13 cellular contexts compared by ENCODE assay signal in the genomic region with DNA sequence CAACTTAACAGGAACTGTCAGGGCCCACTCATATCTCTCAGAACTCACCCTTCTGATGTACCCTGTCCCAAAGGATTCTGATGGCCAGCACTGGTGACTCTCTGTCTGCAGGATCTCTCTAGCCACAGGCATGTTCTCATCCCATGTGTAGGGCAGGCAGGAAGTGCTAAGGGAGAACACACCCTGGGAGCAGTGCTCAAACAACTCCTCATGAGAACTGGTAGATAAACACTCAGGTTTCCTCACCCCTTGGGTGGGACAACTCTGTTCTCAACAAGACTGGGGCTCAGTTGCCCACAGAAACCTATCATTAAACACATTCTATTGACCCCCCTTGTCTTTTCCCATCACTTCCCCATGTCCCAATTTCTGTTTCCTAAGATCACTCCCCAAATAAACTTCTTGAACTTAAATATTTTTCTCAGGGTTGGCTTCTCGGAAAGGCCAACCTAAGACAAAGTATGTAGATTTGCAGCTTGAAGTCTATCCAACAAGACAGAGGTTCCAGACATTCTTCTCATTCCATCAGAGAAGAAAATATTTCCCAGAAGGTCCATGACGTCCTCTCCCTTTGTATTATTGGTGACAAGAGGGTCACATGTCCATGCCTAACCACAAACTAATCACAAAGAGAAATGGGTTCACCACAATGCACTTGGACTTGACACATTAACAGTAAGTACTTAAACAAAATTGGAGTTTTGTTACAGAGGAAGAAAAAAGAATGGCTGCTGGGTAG.
DNase-seq lines count a peak whose midpoint lies in the region; ATAC-seq and TF ChIP-seq lines count a peak whose summit lies in the region.
"Had no signal": no experiment of that assay in that cellular context is flagged by ENCODE, and none has a peak within 500 bp of the region (broad histone marks: within the 10 kb centered on the region; RNA-seq: fewer than 3 reads in every experiment).

No MANE protein-coding gene starts in this region.

- no peaks in the 10 kb centered on the region for H3K27me3 ChIP-seq in AG04450 (ENCODE audit: control insufficient read depth, insufficient read depth, low read length)

- 100% methylated on average over 1 of the region's 2 CpGs; no CpG with 5 or more reads in 1 of the 2 experiments for WGBS in mesodermal cell (ENCODE audit: insufficient coverage in 2 of 2), 2 experiments

- DNase-seq in AG04450 (ENCODE audit: low read depth, low spot score) (peak; percentile 66), HS-5 (ENCODE audit: low read depth) (peak; percentile 32), choroid plexus epithelial cell (ENCODE audit: low read depth) (peak; percentile 98), amniotic stem cell (lab: John Stamatoyannopoulos, UW) (no peak), substantia nigra (lab: John Stamatoyannopoulos, UW) (no peak)
- DNase-seq in central memory CD4-positive, alpha-beta T cell, result no peak
- DNase-seq: activated T-cell treated with anti-CD3 and anti-CD28 coated beads, Interleukin-2, amount 50 U/mL, for 1 hour; hypothalamus; NCI-H2171 treated with DMSO at 0.1 percent for 48 hours; stimulated activated CD4-positive, alpha-beta T cell treated with anti-CD3 and anti-CD28 coated beads, Interleukin-2, amount 100 ng/mL, for 48 hours had no signal

- CTCF ChIA-PET in AG04450 (lab: Charles Lee), result interaction anchor here (0.6 kb wide), 1 partner anchor 133 kb away, joined by 3 read pairs; no protein-coding TSS in a partner anchor

- no peak overlapping the region for H3K4me3 ChIP-seq in AG04450 (ENCODE audit: low read depth, low read length)
- no peak overlapping the region for H3K4me3 ChIP-seq in choroid plexus epithelial cell (ENCODE audit: low read depth, low read length)
- H3K4me3 ChIP-seq in mesodermal cell (ENCODE audit: extremely low read depth, insufficient read depth, low read length, poor library complexity, severe bottlenecking), result no peak overlapping the region

- ATAC-seq in HG03159 (IDR thresholded peaks at IDR 0.05; ENCODE audit: unreplicated experiment), result no peak

- H3K4me1 ChIP-seq in mesodermal cell (ENCODE audit: control insufficient read depth, insufficient read depth, low read length, poor library complexity, severe bottlenecking), result peaks cover 10% of the 10 kb centered on the region

- H3K27ac ChIP-seq in AG04450 (ENCODE audit: low read depth, low read length) (peak overlapping the region; percentile 42), mesodermal cell (ENCODE audit: low read depth, low read length, severe bottlenecking) (peak overlapping the region; percentile 23), substantia nigra (ENCODE audit: low read depth, low read length, poor library complexity, severe bottlenecking) (no peak overlapping the region)
- H3K27ac ChIP-seq: C4-2B had no signal

- TF ChIP-seq CTCF in AG04450 (IDR thresholded peaks at IDR 0.05; ENCODE audit: low read depth, low read length), result no peak
- TF ChIP-seq CTCF in choroid plexus epithelial cell (conservative IDR thresholded peaks at IDR 0.05; ENCODE audit: low read depth, low read length), result no peak

- H3K9me3 ChIP-seq in AG04450 (ENCODE audit: control insufficient read depth, insufficient read depth, low read length), result no peaks in the 10 kb centered on the region
- no peaks in the 10 kb centered on the region for H3K9me3 ChIP-seq in mesodermal cell (ENCODE audit: control insufficient read depth, low read length)

- H3K36me3 ChIP-seq in mesodermal cell (ENCODE audit: control insufficient read depth, insufficient read depth, low read length), result no peaks in the 10 kb centered on the region

- POLR2A ChIA-PET in AG04450 (lab: Yijun Ruan, JAX), result no interaction called here

Comparison
In these comparisons a context has a peak if more than half of its experiments do, and no peak if none do; other contexts are left out.
1. DNase-seq: peak in AG04450 (single experiment), HS-5 (single experiment) and choroid plexus epithelial cell (single experiment); none in amniotic stem cell (single experiment), central memory CD4-positive, alpha-beta T cell (single experiment) and substantia nigra (0 of 49).